16 cellular contexts compared by ENCODE assay signal in the genomic region with DNA sequence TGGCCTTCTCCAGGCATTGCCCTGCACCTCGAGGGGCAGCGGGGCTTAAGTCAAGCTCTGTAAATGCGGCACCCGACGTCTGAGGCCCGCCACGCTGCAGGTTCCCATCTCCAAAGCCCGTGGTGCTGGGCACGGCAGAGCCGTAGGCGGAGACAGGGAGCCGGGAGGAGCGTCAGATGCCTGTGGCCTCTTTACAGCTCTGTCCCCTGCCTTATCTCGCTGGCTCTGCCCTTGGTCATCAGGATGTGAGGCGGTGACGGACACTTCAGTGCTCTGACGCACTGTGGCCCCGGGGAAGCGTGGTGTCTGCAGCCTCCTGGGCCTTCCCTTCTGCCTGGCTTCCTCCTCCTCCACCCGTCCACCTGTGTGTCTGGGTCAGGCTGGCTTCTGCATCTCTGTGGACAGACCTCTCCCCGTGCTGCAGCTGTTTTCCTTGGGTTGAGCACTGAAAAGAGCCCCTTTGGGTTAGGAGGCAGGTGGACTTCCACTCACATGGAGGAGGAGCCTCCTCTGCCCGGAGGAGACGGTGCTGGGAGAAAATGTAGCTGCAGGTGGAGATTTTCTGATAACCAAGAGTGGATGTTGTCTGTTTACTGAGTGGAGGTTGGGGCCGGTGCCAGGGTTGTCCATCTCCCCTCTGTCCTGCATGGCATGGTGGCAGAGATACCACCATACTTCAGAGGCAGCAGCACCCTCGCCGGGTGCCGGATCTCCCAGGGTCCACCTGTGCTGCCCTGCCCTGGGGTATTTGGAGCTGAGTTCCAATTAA. TPM values are rescaled to one million over a fixed set of nuclear protein-coding genes. Genes with fewer than 3 reads are reported as not detected.
DNase-seq lines count a peak whose midpoint lies in the region; ATAC-seq and TF ChIP-seq lines count a peak whose summit lies in the region.
"Had no signal": no experiment of that assay in that cellular context is flagged by ENCODE, and none has a peak within 500 bp of the region (broad histone marks: within the 10 kb centered on the region; RNA-seq: fewer than 3 reads in every experiment).

No MANE protein-coding gene starts in this region.

- intact Hi-C loops in stomach (cut with DNase I; ENCODE audit: low total_unique reads), result no loop called here

- CTCF ChIA-PET in CD8-positive, alpha-beta memory T cell (lab: Charles Lee), result no interaction called here
- CTCF ChIA-PET in GM10248 (lab: Yijun Ruan, JAX), result no interaction called here

- H3K4me3 ChIP-seq in hepatocyte, result no peak overlapping the region
- H3K4me3 ChIP-seq in stomach, result no peak overlapping the region
- H3K4me3 ChIP-seq in CD8-positive, alpha-beta memory T cell (ENCODE audit: low read length), result no peak overlapping the region
- H3K4me3 ChIP-seq: BLaER1 had no signal

- H3K27me3 Mint-ChIP-seq in CD8-positive, alpha-beta memory T cell, result peaks cover 0 to 2% of the 10 kb centered on the region in 2 donors
- H3K27me3 Mint-ChIP-seq: activated CD4-positive, alpha-beta T cell treated with anti-CD3 and anti-CD28 coated beads for 36 hours had no signal

- peaks cover 16% of the 10 kb centered on the region for H3K4me1 ChIP-seq in hepatocyte (ENCODE audit: insufficient read depth)
- H3K4me1 ChIP-seq in stomach, result peaks cover 0 to 31% (median 20%) of the 10 kb centered on the region in 4 donors
- no peaks in the 10 kb centered on the region for H3K4me1 ChIP-seq in CD8-positive, alpha-beta memory T cell (ENCODE audit: insufficient read depth, low read length)

- POLR2A ChIA-PET in CD8-positive, alpha-beta memory T cell (lab: Charles Lee), result no interaction called here
- POLR2A ChIA-PET in GM10248 (lab: Yijun Ruan, JAX), result interaction anchor here (0.5 kb wide), 1 partner anchor 373 kb away, joined by 6 read pairs; no protein-coding TSS in a partner anchor

- no peaks in the 10 kb centered on the region for H3K9me3 Mint-ChIP-seq in CD8-positive, alpha-beta memory T cell
- H3K9me3 Mint-ChIP-seq: activated naive CD4-positive, alpha-beta T cell treated with anti-CD3 and anti-CD28 coated beads for 36 hours; memory B cell had no signal

- H3K9me2 ChIP-seq in hepatocyte (replicated peaks; ENCODE audit: insufficient read depth), result no peaks in the 10 kb centered on the region

- no peak for TF ChIP-seq EP300 in stomach (IDR thresholded peaks at IDR 0.05)

- peak overlapping the region; percentile 19 for H3K4me2 ChIP-seq in hepatocyte
- H3K4me2 ChIP-seq: BLaER1 had no signal

- no peak overlapping the region for H3K4me3 Mint-ChIP-seq in CD8-positive, alpha-beta memory T cell
- H3K4me3 Mint-ChIP-seq: activated CD4-positive, alpha-beta T cell treated with anti-CD3 and anti-CD28 coated beads for 36 hours; activated naive CD4-positive, alpha-beta T cell treated with anti-CD3 and anti-CD28 coated beads for 36 hours; memory B cell had no signal

- no peaks in the 10 kb centered on the region for H3K36me3 Mint-ChIP-seq in CD8-positive, alpha-beta memory T cell
- H3K36me3 Mint-ChIP-seq: memory B cell had no signal

- H3K27me3 ChIP-seq in hepatocyte, result no peaks in the 10 kb centered on the region
- peaks cover 0 to 19% (median 0%) of the 10 kb centered on the region in 3 donors for H3K27me3 ChIP-seq in stomach
- H3K27me3 ChIP-seq in CD8-positive, alpha-beta memory T cell (ENCODE audit: insufficient read depth, low read length, poor library complexity, severe bottlenecking), result no peaks in the 10 kb centered on the region

- DNase-seq in HuH-7 (ENCODE audit: low spot score) (peak; percentile 71), hepatocyte (ENCODE audit: low spot score) (peak; percentile 83), stomach (no peak), hepatic stellate cell (ENCODE audit: low spot score) (no peak), GM10248 (ENCODE audit: extremely low spot score) (no peak)
- DNase-seq in CD8-positive, alpha-beta memory T cell, result no peak
- DNase-seq: activated CD4-positive, alpha-beta T cell treated with anti-CD3 and anti-CD28 coated beads for 36 hours; activated naive CD4-positive, alpha-beta T cell treated with anti-CD3 and anti-CD28 coated beads for 36 hours; effector CD8-positive, alpha-beta T cell; NCI-H2171; NK-92 treated with Interleukin-12 subunit alpha and Interleukin-12 subunit beta, amount 100 ng/mL, for 24 hours; T-helper 9 cell had no signal

- no peak for TF ChIP-seq CTCF in VCaP (conservative IDR thresholded peaks at IDR 0.05)
- no peak for TF ChIP-seq CTCF in hepatocyte (IDR thresholded peaks at IDR 0.05; ENCODE audit: poor library complexity)
- TF ChIP-seq CTCF in stomach (IDR thresholded peaks at IDR 0.05), result no peak
- TF ChIP-seq CTCF in GM10248 (IDR thresholded peaks at IDR 0.05; ENCODE audit: control extremely low read depth, extremely low read depth, low read depth, missing control alignments), result no peak

- peaks cover 2% of the 10 kb centered on the region for H3K79me2 ChIP-seq in hepatocyte

- no peaks in the 10 kb centered on the region for H3K9me3 ChIP-seq in hepatocyte (ENCODE audit: low read depth)
- H3K9me3 ChIP-seq in stomach, result no peaks in the 10 kb centered on the region
- no peaks in the 10 kb centered on the region for H3K9me3 ChIP-seq in CD8-positive, alpha-beta memory T cell (ENCODE audit: low read length)

- H3K27ac ChIP-seq in VCaP (peak overlapping the region; percentile 63), hepatocyte (peak overlapping the region; percentile 86), stomach (peak overlapping the region in 3 of 5 donors; percentile 30 to 43 (median 38))
- H3K27ac ChIP-seq in CD8-positive, alpha-beta memory T cell (ENCODE audit: low read depth, low read length), result no peak overlapping the region
- H3K27ac ChIP-seq: BLaER1 had no signal

- no peak for ATAC-seq in GM18519 (IDR thresholded peaks at IDR 0.05; ENCODE audit: low FRiP score, unreplicated experiment)
- ATAC-seq: activated CD4-positive, alpha-beta T cell treated with anti-CD3 and anti-CD28 coated beads for 36 hours had no signal

- H4K20me1 ChIP-seq in hepatocyte (ENCODE audit: insufficient read depth, poor library complexity, severe bottlenecking), result no peaks in the 10 kb centered on the region

- H3K36me3 ChIP-seq in hepatocyte (replicated peaks; ENCODE audit: insufficient read depth, low read depth), result no peaks in the 10 kb centered on the region
- no peaks in the 10 kb centered on the region for H3K36me3 ChIP-seq in stomach
- no peaks in the 10 kb centered on the region for H3K36me3 ChIP-seq in CD8-positive, alpha-beta memory T cell (ENCODE audit: insufficient read depth, low read length)
- H3K36me3 ChIP-seq: BLaER1 had no signal

- no peak overlapping the region for H2AFZ ChIP-seq in hepatocyte

- no peak overlapping the region for H3K27ac Mint-ChIP-seq in CD8-positive, alpha-beta memory T cell
- H3K27ac Mint-ChIP-seq: activated CD4-positive, alpha-beta T cell treated with anti-CD3 and anti-CD28 coated beads for 36 hours; activated naive CD4-positive, alpha-beta T cell treated with anti-CD3 and anti-CD28 coated beads for 36 hours; memory B cell had no signal

- TF ChIP-seq POLR2A in stomach (IDR thresholded peaks at IDR 0.05), result no peak

- peaks cover 0 to 3% (median 0%) of the 10 kb centered on the region in 3 donors for H3K4me1 Mint-ChIP-seq in CD8-positive, alpha-beta memory T cell
- H3K4me1 Mint-ChIP-seq: memory B cell had no signal

- 63% methylated on average over 27 of the region's 27 CpGs for WGBS in hepatocyte (ENCODE audit: low lambda C conversion rate, missing lambda C conversion rate)
- WGBS in stomach, 5 donors, result 60 to 82% (median 80%) methylated on average over 25 to 27 of the region's 27 CpGs

RNA-seq across cellular contexts. Expression of gene MCF2L, which starts 14.6 kb away (rescaled TPM):
- total RNA-seq in hepatocyte (16.7 and 22.4 TPM in 2 replicates), stomach (100 to 1,000 TPM in 1 of 5 donors, 10 to 100 TPM in 4; 39.1 to 363 (median 58.6) TPM)
- polyA plus RNA-seq in hepatocyte (11.1 and 13.5 TPM in 2 replicates), stomach (10 to 100 TPM; 10.8 to 20.0 (median 13.3) TPM)
- 1 to 10 TPM; 9.1 to 9.6 TPM for total RNA-seq in CD8-positive, alpha-beta memory T cell
- 2.5 TPM for polyA plus RNA-seq in CD8-positive, alpha-beta memory T cell

Comparison
In these comparisons a context has a peak if more than half of its experiments do, and no peak if none do; other contexts are left out.
1. DNase-seq: peak in HuH-7 (single experiment) and hepatocyte (single experiment); none in stomach (single experiment), hepatic stellate cell (single experiment), CD8-positive, alpha-beta memory T cell (0 of 5) and GM10248 (single experiment).